21 cellular contexts compared by ENCODE assay signal in genomic region chr5:178421699-178422399, GRCh38.
DNase-seq lines count a peak whose midpoint lies in the region; ATAC-seq and TF ChIP-seq lines count a peak whose summit lies in the region.
"Had no signal": no experiment of that assay in that cellular context is flagged by ENCODE, and none has a peak within 500 bp of the region (broad histone marks: within the 10 kb centered on the region; RNA-seq: fewer than 3 reads in every experiment).

No MANE protein-coding gene starts in this region.

- TF ChIP-seq CTCF in DND-41 (IDR thresholded peaks at IDR 0.05; ENCODE audit: borderline replicate concordance, extremely low read depth, low read length, poor library complexity, severe bottlenecking) (no peak), neural crest cell (conservative IDR thresholded peaks at IDR 0.05) (no peak), GM20000 (IDR thresholded peaks at IDR 0.05; ENCODE audit: extremely low read depth, missing control alignments) (no peak)

- no peak overlapping the region for H3K4me3 Mint-ChIP-seq in neural crest cell
- H3K4me3 Mint-ChIP-seq: CD8-positive, alpha-beta memory T cell; HFFc6 had no signal

- H2AFZ ChIP-seq in DND-41 (ENCODE audit: low read depth, low read length): no peak overlapping the region

- H3K36me3 ChIP-seq in DND-41 (ENCODE audit: insufficient read depth, low read length) (no peaks in the 10 kb centered on the region), H7 (replicated peaks; ENCODE audit: control insufficient read depth, insufficient read depth, low read length) (no peaks in the 10 kb centered on the region), SJCRH30 (no peaks in the 10 kb centered on the region)
- H3K36me3 ChIP-seq: BE2C had no signal

- H3K27me3 Mint-ChIP-seq in neural crest cell (ENCODE audit: low read depth): no peaks in the 10 kb centered on the region

- H3K4me3 ChIP-seq in DND-41 (ENCODE audit: low read depth in 1 of 2, low read length in 2 of 2): no peak overlapping the region
- H3K4me3 ChIP-seq in H7 (ENCODE audit: insufficient read depth, low read depth, low read length): no peak overlapping the region
- no peak overlapping the region for H3K4me3 ChIP-seq in SJCRH30
- H3K4me3 ChIP-seq: MG63, SK-N-MC had no signal

- H3K4me2 ChIP-seq in DND-41 (ENCODE audit: insufficient read depth, low read length): no peak overlapping the region
- H3K4me2 ChIP-seq: KMS-11 had no signal

- ATAC-seq in DND-41 (ENCODE audit: insufficient read depth, low read depth): no peak
- no peak for ATAC-seq in GM18907 (IDR thresholded peaks at IDR 0.05; ENCODE audit: unreplicated experiment)
- ATAC-seq: HepG2 had no signal

- H3K4me1 Mint-ChIP-seq in neural crest cell: peaks cover 73% of the 10 kb centered on the region
- H3K4me1 Mint-ChIP-seq: CD8-positive, alpha-beta memory T cell had no signal

- no peaks in the 10 kb centered on the region for H3K9me3 Mint-ChIP-seq in neural crest cell
- H3K9me3 Mint-ChIP-seq: CD8-positive, alpha-beta memory T cell had no signal

- no peaks in the 10 kb centered on the region for H3K79me2 ChIP-seq in DND-41 (ENCODE audit: insufficient read depth, low read length)

- H3K9ac ChIP-seq in DND-41 (ENCODE audit: low read depth, low read length): no peak overlapping the region
- H3K9ac ChIP-seq: KMS-11 had no signal

- no peak overlapping the region for H3K27ac ChIP-seq in DND-41 (ENCODE audit: low read length)
- H3K27ac ChIP-seq in SJCRH30: no peak overlapping the region
- H3K27ac ChIP-seq: KMS-11, RWPE1, SK-N-MC had no signal

- no peaks in the 10 kb centered on the region for H4K20me1 ChIP-seq in DND-41 (ENCODE audit: insufficient read depth, low read length)

- no peaks in the 10 kb centered on the region for H3K9me3 ChIP-seq in DND-41 (ENCODE audit: insufficient read depth, low read length, severe bottlenecking)
- H3K9me3 ChIP-seq in SJCRH30 (replicated peaks): no peaks in the 10 kb centered on the region
- H3K9me3 ChIP-seq: BE2C, MG63 had no signal

- DNase-seq in DND-41: peak; percentile 2
- peak; percentile 39 for DNase-seq in H7
- DNase-seq in iPS-NIHi7 (ENCODE audit: extremely low spot score): peak; percentile 9
- DNase-seq in neural crest cell (ENCODE audit: low read depth, low spot score): no peak
- no peak for DNase-seq in GM20000 (ENCODE audit: low spot score)
- no peak for DNase-seq in DMS153 (lab: John Stamatoyannopoulos, UW)
- DNase-seq in SJCRH30: no peak
- DNase-seq: BE2C; CD8-positive, alpha-beta memory T cell; DMS 273 treated with DMSO at 0.1 percent for 48 hours; GOT3; HFFc6; MG63; NCI-H1105; NCI-H187; NCI-H69 had no signal

- H3K36me3 Mint-ChIP-seq in neural crest cell (ENCODE audit: low read depth): no peaks in the 10 kb centered on the region
- H3K36me3 Mint-ChIP-seq: CD8-positive, alpha-beta memory T cell had no signal

- no peaks in the 10 kb centered on the region for H3K4me1 ChIP-seq in DND-41 (ENCODE audit: insufficient read depth, low read length)
- H3K4me1 ChIP-seq in SJCRH30: no peaks in the 10 kb centered on the region

- peak overlapping the region; percentile 57 for H3K27ac Mint-ChIP-seq in neural crest cell (ENCODE audit: unreplicated experiment)
- H3K27ac Mint-ChIP-seq: CD8-positive, alpha-beta memory T cell; HFFc6 had no signal

- H3K27me3 ChIP-seq in DND-41 (ENCODE audit: insufficient read depth, low read length, poor library complexity) (no peaks in the 10 kb centered on the region), H7 (ENCODE audit: control insufficient read depth, insufficient read depth, low read length) (no peaks in the 10 kb centered on the region), SJCRH30 (no peaks in the 10 kb centered on the region)
- H3K27me3 ChIP-seq: BE2C, MG63 had no signal

Comparison
In these comparisons a context has a peak if more than half of its experiments do, and no peak if none do; other contexts are left out.
1. DNase-seq: peak in DND-41 (single experiment), H7 (single experiment) and iPS-NIHi7 (single experiment); none in neural crest cell (single experiment), GM20000 (single experiment), DMS153 (single experiment) and SJCRH30 (0 of 2).